In the genomic region with DNA sequence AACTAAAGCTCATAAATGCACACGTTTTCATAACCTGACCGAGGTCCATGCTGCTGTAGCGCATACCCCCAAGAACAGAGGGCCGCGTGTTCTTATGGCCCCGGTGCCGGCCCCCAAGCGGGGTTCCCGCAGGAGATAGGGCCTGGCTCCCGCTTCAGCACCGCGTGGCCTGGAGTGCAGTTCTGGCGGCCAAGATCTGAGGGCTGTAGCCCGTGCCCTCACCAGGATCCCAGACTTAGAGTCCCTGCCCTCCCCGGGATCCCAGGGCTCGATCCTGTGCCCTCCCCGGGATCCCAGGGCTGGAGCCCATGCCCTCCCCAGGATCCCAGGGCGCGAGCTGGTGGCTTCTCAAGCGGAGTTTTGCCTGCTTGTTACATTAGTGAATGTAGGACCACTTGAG, we compare ENCODE assay signal across 8 cellular contexts. TPM values are rescaled to one million over a fixed set of nuclear protein-coding genes. Genes with fewer than 3 reads are reported as not detected.
DNase-seq lines count a peak whose midpoint lies in the region; ATAC-seq and TF ChIP-seq lines count a peak whose summit lies in the region.

No MANE protein-coding gene starts in this region.

- H3K27ac Mint-ChIP-seq in MCF 10A (ENCODE audit: low read depth, unreplicated experiment) = no peak overlapping the region

- no peak overlapping the region for H2BK15ac ChIP-seq in mesendoderm (replicated peaks; ENCODE audit: low read depth)

- POLR2A ChIA-PET in MCF 10A (lab: Yijun Ruan, JAX) = interaction anchor here (0.6 to 8.0 kb wide), 19 partner anchors 9 to 498 kb away, joined by 3 to 165 read pairs (median 11); partner anchors contain the start of genes BLOC1S4, TADA2B and TBC1D14

- H3K18ac ChIP-seq in mesendoderm (ENCODE audit: low read length) = no peak overlapping the region

- H3K9me3 ChIP-seq in HUES64 (ENCODE audit: insufficient read depth, low read depth, low read length) = no peaks in the 10 kb centered on the region

- H3K56ac ChIP-seq in mesendoderm (ENCODE audit: low read length) = peak overlapping the region; percentile 89

- H2AK5ac ChIP-seq in mesendoderm (ENCODE audit: low read length) = no peak overlapping the region

- H3K9me3 Mint-ChIP-seq in MCF 10A (ENCODE audit: unreplicated experiment) = no peaks in the 10 kb centered on the region

- H3K36me3 Mint-ChIP-seq in MCF 10A (ENCODE audit: insufficient read depth, unreplicated experiment) = peaks cover 17% of the 10 kb centered on the region

- peak overlapping the region; percentile 57; the same call in 1 of the 2 replicates for H3K9ac ChIP-seq in HUES64 (ENCODE audit: low read depth, low read length)
- peak overlapping the region; percentile 80 for H3K9ac ChIP-seq in mesendoderm (ENCODE audit: low read length)

- CTCF ChIA-PET in MCF 10A (lab: Yijun Ruan, JAX) = interaction anchor here (0.6 to 13.0 kb wide), 15 partner anchors 9 to 394 kb away, joined by 3 to 98 read pairs (median 4); partner anchors contain the start of gene TADA2B

- ATAC-seq in HG03565 (IDR thresholded peaks at IDR 0.05; ENCODE audit: unreplicated experiment) (no peak), GM19351 (IDR thresholded peaks at IDR 0.05; ENCODE audit: unreplicated experiment) (no peak)

- H3K36me3 ChIP-seq in HUES64 (ENCODE audit: insufficient read depth, low read length) (peaks cover 19% of the 10 kb centered on the region), mesendoderm (ENCODE audit: control insufficient read depth, insufficient read depth, low read length) (peaks cover 1% of the 10 kb centered on the region)

- no TSS peak for BruUV-seq in MCF 10A (replicated peaks; lab: Mats Ljungman, UMichigan)

- TF ChIP-seq CTCF in AG10803 (conservative IDR thresholded peaks at IDR 0.05; ENCODE audit: low read length) (no peak), MCF 10A (IDR thresholded peaks at IDR 0.05; ENCODE audit: unreplicated experiment) (no peak)

- H3K4me3 ChIP-seq in AG10803 (ENCODE audit: low read length) (peak overlapping the region; percentile 75), HUES64 (ENCODE audit: low read length) (peak overlapping the region; percentile 74), mesendoderm (ENCODE audit: low read length) (no peak overlapping the region)

- H2BK5ac ChIP-seq in mesendoderm (ENCODE audit: low read length) = no peak overlapping the region

- H3K4me2 ChIP-seq in mesendoderm (ENCODE audit: low read length) = peak overlapping the region; percentile 80

- intact Hi-C loops in MCF 10A (cut with micrococcal nuclease) = loop anchor here (1.0 kb wide), 2 partner anchors 82 to 160 kb away; partner anchors contain the start of gene TBC1D14

- H3K4me3 Mint-ChIP-seq in MCF 10A (ENCODE audit: unreplicated experiment) = peak overlapping the region; percentile 90

- H3K79me2 ChIP-seq in mesendoderm (ENCODE audit: control insufficient read depth, insufficient read depth, low read length) = peaks cover 18% of the 10 kb centered on the region

- H3K4me1 ChIP-seq in HUES64 (ENCODE audit: insufficient read depth, low read length) = no peaks in the 10 kb centered on the region; the same call in 1 of the 2 replicates
- H3K4me1 ChIP-seq in mesendoderm (ENCODE audit: control insufficient read depth, low read depth, low read length) = peaks cover 4% of the 10 kb centered on the region

- no peak overlapping the region for H4K8ac ChIP-seq in mesendoderm (ENCODE audit: low read depth, low read length)

- no peak overlapping the region for H2BK120ac ChIP-seq in mesendoderm (ENCODE audit: low read depth, low read length)

- H4K5ac ChIP-seq in mesendoderm (ENCODE audit: low read length) = no peak overlapping the region

- no peak overlapping the region for H3K4ac ChIP-seq in mesendoderm (ENCODE audit: low read depth, low read length)

- no peak for DNase-seq in AG10803 (ENCODE audit: low read depth)
- no peak for DNase-seq in MCF 10A (ENCODE audit: unreplicated experiment)
- peak; percentile 54 for DNase-seq in mesendoderm
- no peak for DNase-seq in SIG-M5 treated with dmso at 0.1 percent for 504 hours (lab: John Stamatoyannopoulos, UW; ENCODE audit: unreplicated experiment)
- DNase-seq in stimulated activated naive CD4-positive, alpha-beta T cell treated with Interleukin-2 at 50 U/mL for 16 hours (lab: John Stamatoyannopoulos, UW) = no peak

- peaks cover 13% of the 10 kb centered on the region for H3K79me1 ChIP-seq in mesendoderm (ENCODE audit: low read length)

- no peak overlapping the region for H3K23ac ChIP-seq in mesendoderm (ENCODE audit: low read length)

- H3K4me1 Mint-ChIP-seq in MCF 10A (ENCODE audit: insufficient read depth, unreplicated experiment) = peaks cover 21% of the 10 kb centered on the region

- peaks cover 14% of the 10 kb centered on the region for H3K27me3 Mint-ChIP-seq in MCF 10A (ENCODE audit: insufficient read depth, unreplicated experiment)

- no peak overlapping the region for H3K27ac ChIP-seq in HUES64 (ENCODE audit: low read depth, low read length)
- H3K27ac ChIP-seq in mesendoderm (ENCODE audit: low read depth, low read length) = no peak overlapping the region

- WGBS in HUES64 = 10% methylated on average over 20 of the region's 20 CpGs
- WGBS in mesendoderm (ENCODE audit: extremely low coverage, insufficient coverage, low lambda C conversion rate) = no CpG with 5 or more reads among the region's 20 CpGs

- H3K27me3 ChIP-seq in HUES64 (ENCODE audit: insufficient read depth, low read length) (peaks cover 28% of the 10 kb centered on the region), mesendoderm (ENCODE audit: insufficient read depth, low read length, poor library complexity) (no peaks in the 10 kb centered on the region)

RNA-seq across cellular contexts. Expression of gene GRPEL1, which starts 1.0 kb away (rescaled TPM):
- polyA plus RNA-seq in HUES64 (2013, experiment 1 of 2) = 29.4 TPM
- polyA plus RNA-seq in HUES64 (2013, experiment 2 of 2) = 27.2 TPM
- total RNA-seq in MCF 10A (2022) = 73.0 and 82.9 TPM in 2 replicates
- polyA plus RNA-seq in mesendoderm (2013, experiment 1 of 2) = 27.2 TPM
- 28.8 TPM for polyA plus RNA-seq in mesendoderm (2013, experiment 2 of 2)

RNA-seq across cellular contexts. Expression of gene TADA2B, which starts 25.7 kb away (rescaled TPM):
- 7.9 TPM for polyA plus RNA-seq in HUES64 (2013, experiment 1 of 2)
- polyA plus RNA-seq in HUES64 (2013, experiment 2 of 2) = 7.0 TPM
- 29.5 and 31.8 TPM in 2 replicates for total RNA-seq in MCF 10A (2022)
- polyA plus RNA-seq in mesendoderm (2013, experiment 1 of 2) = 8.0 TPM
- polyA plus RNA-seq in mesendoderm (2013, experiment 2 of 2) = 8.3 TPM
